Comparison of ENCODE assay signal across 20 cellular contexts in genomic region chr5:135041726-135042125, GRCh38. TPM values are rescaled to one million over a fixed set of nuclear protein-coding genes. Genes with fewer than 3 reads are reported as not detected.
DNase-seq lines count a peak whose midpoint lies in the region; ATAC-seq and TF ChIP-seq lines count a peak whose summit lies in the region.
"Had no signal": no experiment of that assay in that cellular context is flagged by ENCODE, and none has a peak within 500 bp of the region (broad histone marks: within the 10 kb centered on the region; RNA-seq: fewer than 3 reads in every experiment).

No MANE protein-coding gene starts in this region.

- H3K27me3 Mint-ChIP-seq in activated CD4-positive, alpha-beta T cell treated with anti-CD3 and anti-CD28 coated beads, Interleukin-2, amount 10 ng/mL, durations not matched to agents 24 days and 14 days: peaks cover 70% of the 10 kb centered on the region
- H3K27me3 Mint-ChIP-seq in nephron (ENCODE audit: low read depth): peaks cover 97% of the 10 kb centered on the region

- TF ChIP-seq CTCF in nephron (IDR thresholded peaks at IDR 0.05; ENCODE audit: unreplicated experiment in 3 of 3): no peak

- H3K9me3 ChIP-seq in iPS-15b (ENCODE audit: control insufficient read depth, insufficient read depth, low read length): no peaks in the 10 kb centered on the region
- H3K9me3 ChIP-seq: BE2C, MG63 had no signal

- H3K4me3 ChIP-seq in iPS-15b (ENCODE audit: low read depth, low read length): peak overlapping the region; percentile 14
- H3K4me3 ChIP-seq: MG63, PC-9, SK-N-MC had no signal

- H3K9me3 Mint-ChIP-seq in activated CD4-positive, alpha-beta T cell treated with anti-CD3 and anti-CD28 coated beads, Interleukin-2, amount 10 ng/mL, durations not matched to agents 24 days and 14 days: no peaks in the 10 kb centered on the region
- H3K9me3 Mint-ChIP-seq in nephron: no peaks in the 10 kb centered on the region

- no peaks in the 10 kb centered on the region for H3K36me3 Mint-ChIP-seq in activated CD4-positive, alpha-beta T cell treated with anti-CD3 and anti-CD28 coated beads, Interleukin-2, amount 10 ng/mL, durations not matched to agents 24 days and 14 days (ENCODE audit: low read depth)
- H3K36me3 Mint-ChIP-seq in nephron (ENCODE audit: low read depth): no peaks in the 10 kb centered on the region

- H3K9ac ChIP-seq in iPS-15b (ENCODE audit: low read depth, low read length): no peak overlapping the region

- peaks cover 99% of the 10 kb centered on the region for H3K27me3 ChIP-seq in iPS-15b (ENCODE audit: control insufficient read depth, insufficient read depth, low read length)
- H3K27me3 ChIP-seq: MG63 had no signal

- intact Hi-C loops in activated CD4-positive, alpha-beta T cell treated with anti-CD3 and anti-CD28 coated beads, Interleukin-2, amount 10 ng/mL, durations not matched to agents 24 days and 14 days (cut with micrococcal nuclease): no loop called here

- DNase-seq in activated CD4-positive, alpha-beta T cell treated with anti-CD3 and anti-CD28 coated beads, Interleukin-2, amount 10 ng/mL, durations not matched to agents 24 days and 14 days: no peak
- no peak for DNase-seq in activated CD4-positive, alpha-beta T cell treated with anti-CD3 and anti-CD28 coated beads for 48 hours
- no peak for DNase-seq in A172 (ENCODE audit: low spot score)
- DNase-seq in activated CD8-positive, alpha-beta memory T cell treated with anti-CD3 and anti-CD28 coated beads for 24 hours: no peak
- DNase-seq: 8988T, BE2C, DMS53, GDM1, MG63, NCI-H1048, NCI-H1417 treated with DMSO at 0.1 percent for 48 hours, NCI-H187 treated with DMSO at 0.1 percent for 48 hours, NCI-H2107, PC-9, RPMI8226, SHP77 treated with DMSO at 0.1 percent for 48 hours had no signal

- H3K4me1 ChIP-seq in iPS-15b (ENCODE audit: control insufficient read depth, insufficient read depth, low read length): no peaks in the 10 kb centered on the region
- H3K4me1 ChIP-seq: BE2C had no signal

- H3K4me1 Mint-ChIP-seq in activated CD4-positive, alpha-beta T cell treated with anti-CD3 and anti-CD28 coated beads, Interleukin-2, amount 10 ng/mL, durations not matched to agents 24 days and 14 days: no peaks in the 10 kb centered on the region
- no peaks in the 10 kb centered on the region for H3K4me1 Mint-ChIP-seq in nephron

- H3K27ac Mint-ChIP-seq in activated CD4-positive, alpha-beta T cell treated with anti-CD3 and anti-CD28 coated beads, Interleukin-2, amount 10 ng/mL, durations not matched to agents 24 days and 14 days: peak overlapping the region; percentile 54
- H3K27ac Mint-ChIP-seq in nephron: no peak overlapping the region

- H3K4me3 Mint-ChIP-seq in activated CD4-positive, alpha-beta T cell treated with anti-CD3 and anti-CD28 coated beads, Interleukin-2, amount 10 ng/mL, durations not matched to agents 24 days and 14 days: no peak overlapping the region
- peak overlapping the region in 2 of 3 experiments; percentile 12 to 29 for H3K4me3 Mint-ChIP-seq in nephron

- ATAC-seq in HG02678 (IDR thresholded peaks at IDR 0.05; ENCODE audit: unreplicated experiment): no peak

- H3K36me3 ChIP-seq in iPS-15b (ENCODE audit: control insufficient read depth, insufficient read depth, low read length): no peaks in the 10 kb centered on the region
- H3K36me3 ChIP-seq: BE2C, MG63 had no signal

RNA-seq across cellular contexts. Expression of gene PITX1, which starts 7.7 kb away (rescaled TPM):
- total RNA-seq in activated CD4-positive, alpha-beta T cell treated with anti-CD3 and anti-CD28 coated beads, Interleukin-2, amount 10 ng/mL, durations not matched to agents 24 days and 14 days: 0.61 and 0.78 TPM in 2 replicates
- 43.7 and 49.3 TPM in 2 replicates for total RNA-seq in A172 (2014; rRNA removed; shearing (Covaris generic))

Comparison
In these comparisons a context has a peak if more than half of its experiments do, and no peak if none do; other contexts are left out.
1. RNA of gene PITX1, which starts 7.7 kb away (total RNA-seq): 43.7 to 49.3 TPM in A172; 0.61 to 0.78 TPM in activated CD4-positive, alpha-beta T cell treated with anti-CD3 and anti-CD28 coated beads, Interleukin-2, amount 10 ng/mL, durations not matched to agents 24 days and 14 days; every median in the first group is over 10 times any median in the second.